In genomic region chr11:62921573-62922188, GRCh38 we compare ENCODE assay signal across 12 cellular contexts. TPM values are rescaled to one million over a fixed set of nuclear protein-coding genes. Genes with fewer than 3 reads are reported as not detected.
DNase-seq lines count a peak whose midpoint lies in the region; ATAC-seq and TF ChIP-seq lines count a peak whose summit lies in the region.
"Had no signal": no experiment of that assay in that cellular context is flagged by ENCODE, and none has a peak within 500 bp of the region (broad histone marks: within the 10 kb centered on the region; RNA-seq: fewer than 3 reads in every experiment).

No MANE protein-coding gene starts in this region.

- no peak overlapping the region for H3K27ac ChIP-seq in left ventricle myocardium inferior (replicated peaks)
- H3K27ac ChIP-seq: KMS-11, SJSA1, vagina had no signal

- TF ChIP-seq CTCF in left ventricle myocardium inferior (IDR thresholded peaks at IDR 0.05; ENCODE audit: borderline replicate concordance) = no peak

- peaks cover 42% of the 10 kb centered on the region for H3K4me1 ChIP-seq in left ventricle myocardium inferior
- H3K4me1 ChIP-seq: SJSA1 had no signal

- H3K36me3 Mint-ChIP-seq in activated T-helper 1 cell treated with anti-CD3 and anti-CD28 coated beads, Interleukin-12 subunit alpha, Interleukin-12 subunit beta, Interleukin-2, Interleukin-4 antibody, amounts not matched to agents 30 ng/mL and 10 ng/mL and 1 ng/mL, durations not matched to agents 14 hours and 24 hours and 36 hours (ENCODE audit: low read depth) = peaks cover 2% of the 10 kb centered on the region

- peaks cover 20% of the 10 kb centered on the region for H3K4me1 Mint-ChIP-seq in activated T-helper 1 cell treated with anti-CD3 and anti-CD28 coated beads, Interleukin-12 subunit alpha, Interleukin-12 subunit beta, Interleukin-2, Interleukin-4 antibody, amounts not matched to agents 30 ng/mL and 10 ng/mL and 1 ng/mL, durations not matched to agents 14 hours and 24 hours and 36 hours (ENCODE audit: low read depth)

- no peak for DNase-seq in left ventricle myocardium inferior
- DNase-seq in left ventricle myocardium superior = no peak
- DNase-seq in SW480 (ENCODE audit: low spot score) = peak; percentile 48
- peak; percentile 33 for DNase-seq in left kidney (ENCODE audit: low read depth, low spot score)
- DNase-seq in inferior parietal cortex (ENCODE audit: extremely low spot score) = no peak
- no peak for DNase-seq in activated T-helper 1 cell treated with anti-CD3 and anti-CD28 coated beads, Interleukin-12 subunit alpha, Interleukin-12 subunit beta, Interleukin-2, Interleukin-4 antibody, amounts not matched to agents 30 ng/mL and 10 ng/mL and 1 ng/mL, durations not matched to agents 14 hours and 24 hours and 36 hours (ENCODE audit: low spot score)
- no peak for DNase-seq in NCI-H446 treated with DMSO at 0.1 percent for 48 hours (lab: John Stamatoyannopoulos, UW)
- DNase-seq: effector memory CD4-positive, alpha-beta T cell had no signal

- no peak for ATAC-seq in left ventricle myocardium superior
- ATAC-seq in esophagus mucosa = no peak

- no peaks in the 10 kb centered on the region for H3K9me3 Mint-ChIP-seq in activated T-helper 1 cell treated with anti-CD3 and anti-CD28 coated beads, Interleukin-12 subunit alpha, Interleukin-12 subunit beta, Interleukin-2, Interleukin-4 antibody, amounts not matched to agents 30 ng/mL and 10 ng/mL and 1 ng/mL, durations not matched to agents 14 hours and 24 hours and 36 hours

- H3K4me3 ChIP-seq in left ventricle myocardium inferior = peak overlapping the region; percentile 17
- H3K4me3 ChIP-seq: SJSA1, vagina had no signal

- no peak overlapping the region for H3K4me3 Mint-ChIP-seq in activated T-helper 1 cell treated with anti-CD3 and anti-CD28 coated beads, Interleukin-12 subunit alpha, Interleukin-12 subunit beta, Interleukin-2, Interleukin-4 antibody, amounts not matched to agents 30 ng/mL and 10 ng/mL and 1 ng/mL, durations not matched to agents 14 hours and 24 hours and 36 hours

- H3K9me3 ChIP-seq in left ventricle myocardium inferior (replicated peaks) = no peaks in the 10 kb centered on the region
- H3K9me3 ChIP-seq: SJSA1, vagina had no signal

- H3K36me3 ChIP-seq in left ventricle myocardium inferior = no peaks in the 10 kb centered on the region
- H3K36me3 ChIP-seq: SJSA1, vagina had no signal

- H3K27ac Mint-ChIP-seq in activated T-helper 1 cell treated with anti-CD3 and anti-CD28 coated beads, Interleukin-12 subunit alpha, Interleukin-12 subunit beta, Interleukin-2, Interleukin-4 antibody, amounts not matched to agents 30 ng/mL and 10 ng/mL and 1 ng/mL, durations not matched to agents 14 hours and 24 hours and 36 hours = no peak overlapping the region

- intact Hi-C loops in left ventricle myocardium inferior (cut with micrococcal nuclease) (no loop called here), left ventricle myocardium superior (cut with micrococcal nuclease) (no loop called here)
- intact Hi-C loops in activated T-helper 1 cell treated with anti-CD3 and anti-CD28 coated beads, Interleukin-12 subunit alpha, Interleukin-12 subunit beta, Interleukin-2, Interleukin-4 antibody, amounts not matched to agents 30 ng/mL and 10 ng/mL and 1 ng/mL, durations not matched to agents 14 hours and 24 hours and 36 hours (cut with micrococcal nuclease) = no loop called here

- peaks cover 68% of the 10 kb centered on the region for H3K27me3 ChIP-seq in left ventricle myocardium inferior (ENCODE audit: low read depth)

- peaks cover 64% of the 10 kb centered on the region for H3K27me3 Mint-ChIP-seq in activated T-helper 1 cell treated with anti-CD3 and anti-CD28 coated beads, Interleukin-12 subunit alpha, Interleukin-12 subunit beta, Interleukin-2, Interleukin-4 antibody, amounts not matched to agents 30 ng/mL and 10 ng/mL and 1 ng/mL, durations not matched to agents 14 hours and 24 hours and 36 hours (ENCODE audit: insufficient read depth)

RNA-seq across cellular contexts. Expression of gene CHRM1, which starts 0.5 kb away (rescaled TPM):
- not detected for total RNA-seq in left ventricle myocardium inferior
- 0.07 TPM for total RNA-seq in left ventricle myocardium superior
- not detected in 2 replicates for total RNA-seq in activated T-helper 1 cell treated with anti-CD3 and anti-CD28 coated beads, Interleukin-12 subunit alpha, Interleukin-12 subunit beta, Interleukin-2, Interleukin-4 antibody, amounts not matched to agents 30 ng/mL and 10 ng/mL and 1 ng/mL, durations not matched to agents 14 hours and 24 hours and 36 hours
- not detected for total RNA-seq in esophagus mucosa
- total RNA-seq: SJSA1, vagina had no signal

RNA-seq across cellular contexts. Expression of gene SLC3A2, which starts 41.0 kb away (rescaled TPM):
- total RNA-seq in left ventricle myocardium inferior (35.0 TPM), left ventricle myocardium superior (36.4 TPM), esophagus mucosa (233 TPM)
- 397 and 399 TPM in 2 replicates for total RNA-seq in activated T-helper 1 cell treated with anti-CD3 and anti-CD28 coated beads, Interleukin-12 subunit alpha, Interleukin-12 subunit beta, Interleukin-2, Interleukin-4 antibody, amounts not matched to agents 30 ng/mL and 10 ng/mL and 1 ng/mL, durations not matched to agents 14 hours and 24 hours and 36 hours

Comparison
In these comparisons a context has a peak if more than half of its experiments do, and no peak if none do; other contexts are left out.
1. DNase-seq: peak in SW480 (single experiment) and left kidney (single experiment); none in left ventricle myocardium inferior (single experiment), left ventricle myocardium superior (single experiment), inferior parietal cortex (single experiment), activated T-helper 1 cell treated with anti-CD3 and anti-CD28 coated beads, Interleukin-12 subunit alpha, Interleukin-12 subunit beta, Interleukin-2, Interleukin-4 antibody, amounts not matched to agents 30 ng/mL and 10 ng/mL and 1 ng/mL, durations not matched to agents 14 hours and 24 hours and 36 hours (single experiment) and NCI-H446 treated with DMSO at 0.1 percent for 48 hours (single experiment).